30 cellular contexts compared by ENCODE assay signal in genomic region chr16:80033783-80034468, GRCh38.
"Had no signal": no experiment of that assay in that cellular context is flagged by ENCODE, and none has a peak within 500 bp of the region (broad histone marks: within the 10 kb centered on the region; RNA-seq: fewer than 3 reads in every experiment).

No MANE protein-coding gene starts in this region.

- FAIRE-seq: islet of Langerhans, kidney had no signal

- H3K27me3 ChIP-seq: left lung, neutrophil, ovary, spleen, suprapubic skin, tibial artery, upper lobe of right lung, uterus had no signal

- H2AFZ ChIP-seq: neural progenitor cell had no signal

- H3K4me3 ChIP-seq: left lung, lower lobe of right lung, neural progenitor cell, ovary, skin epidermis, spleen, suprapubic skin, thoracic aorta, tibial artery, upper lobe of right lung, uterus had no signal

- H3K27ac ChIP-seq: left lung, lower lobe of right lung, neural progenitor cell, neutrophil, ovary, skin epidermis, spleen, suprapubic skin, thoracic aorta, tibial artery, upper lobe of right lung, uterus had no signal

- H3K4me1 ChIP-seq: left lung, lower lobe of right lung, spleen, tibial artery, upper lobe of right lung, uterus had no signal

- H3K36me3 ChIP-seq: left lung, lower lobe of right lung, neural progenitor cell, neutrophil, ovary, spleen, suprapubic skin, thoracic aorta, tibial artery, upper lobe of right lung, uterus had no signal

- H3K4me2 ChIP-seq: neural progenitor cell had no signal

- DNase-seq: hypothalamus; immature natural killer cell; kidney; left colon; left lung; lower lobe of right lung; mammary epithelial cell; mesendoderm; naive B cell; natural killer cell; nephron progenitor cell; occipital lobe; ovary; retina; right cardiac atrium; spleen; stimulated activated CD4-positive, alpha-beta T cell treated with anti-CD3 and anti-CD28 coated beads, Interleukin-4, amount 100 ng/mL, for 24 hours; stimulated activated naive CD4-positive, alpha-beta T cell; tibial artery; trophoblast cell; upper lobe of right lung; uterus had no signal

- H3K9me3 ChIP-seq: lower lobe of right lung, neutrophil, ovary, suprapubic skin, thoracic aorta, tibial artery, upper lobe of right lung, uterus had no signal

- ATAC-seq: left colon; left lung; lower lobe of right lung; natural killer cell; right cardiac atrium; sciatic nerve; stimulated activated effector memory CD8-positive, alpha-beta T cell treated with anti-CD3 and anti-CD28 coated beads, Interleukin-12 subunit alpha, Interleukin-12 subunit beta, amount 100 ng/mL, for 72 hours; upper lobe of right lung had no signal
